ENCODE assay signal across 10 cellular contexts in genomic region chr20:46010491-46011405, GRCh38.
DNase-seq lines count a peak whose midpoint lies in the region; ATAC-seq lines count a peak whose summit lies in the region.
"Had no signal": no experiment of that assay in that cellular context is flagged by ENCODE, and none has a peak within 500 bp of the region (broad histone marks: within the 10 kb centered on the region; RNA-seq: fewer than 3 reads in every experiment).

No MANE protein-coding gene starts in this region.

- H3K9me3 ChIP-seq in iPS-15b (ENCODE audit: control insufficient read depth, insufficient read depth, low read length): no peaks in the 10 kb centered on the region

- no peaks in the 10 kb centered on the region for H3K36me3 ChIP-seq in iPS-15b (ENCODE audit: control insufficient read depth, insufficient read depth, low read length)
- H3K36me3 ChIP-seq: SJSA1 had no signal

- ATAC-seq in GM18511 (IDR thresholded peaks at IDR 0.05; ENCODE audit: unreplicated experiment): no peak

- no peak overlapping the region for H3K9ac ChIP-seq in iPS-15b (ENCODE audit: low read depth, low read length)

- DNase-seq in DMS53 (lab: John Stamatoyannopoulos, UW) (peak; percentile 68), DMS53 treated with DMSO at 0.1 percent for 48 hours (lab: John Stamatoyannopoulos, UW; ENCODE audit: unreplicated experiment) (no peak), SHP77 treated with DMSO at 0.1 percent for 48 hours (lab: John Stamatoyannopoulos, UW) (no peak), SKM-1 (lab: John Stamatoyannopoulos, UW; ENCODE audit: unreplicated experiment) (no peak)
- DNase-seq in activated CD8-positive, alpha-beta memory T cell treated with anti-CD3 and anti-CD28 coated beads, Interleukin-2, amount 50 U/mL, for 48 hours: peak; percentile 67
- peak; percentile 40 to 59 (median 47) for DNase-seq in stimulated activated naive CD4-positive, alpha-beta T cell (lab: John Stamatoyannopoulos, UW)
- DNase-seq: 8988T had no signal

- peaks cover 12% of the 10 kb centered on the region for H3K4me1 ChIP-seq in iPS-15b (ENCODE audit: control insufficient read depth, insufficient read depth, low read length)

- peaks cover 14% of the 10 kb centered on the region for H3K27me3 ChIP-seq in iPS-15b (ENCODE audit: control insufficient read depth, insufficient read depth, low read length)

- peak overlapping the region; percentile 30 for H3K4me3 ChIP-seq in iPS-15b (ENCODE audit: low read depth, low read length)
- H3K4me3 ChIP-seq: SJSA1 had no signal

Comparison
In these comparisons a context has a peak if more than half of its experiments do, and no peak if none do; other contexts are left out.
1. DNase-seq: peak in DMS53 (single experiment), activated CD8-positive, alpha-beta memory T cell treated with anti-CD3 and anti-CD28 coated beads, Interleukin-2, amount 50 U/mL, for 48 hours (single experiment) and stimulated activated naive CD4-positive, alpha-beta T cell (6 of 6); none in DMS53 treated with DMSO at 0.1 percent for 48 hours (single experiment), SHP77 treated with DMSO at 0.1 percent for 48 hours (single experiment) and SKM-1 (single experiment).